8 cellular contexts compared by ENCODE assay signal in the genomic region with DNA sequence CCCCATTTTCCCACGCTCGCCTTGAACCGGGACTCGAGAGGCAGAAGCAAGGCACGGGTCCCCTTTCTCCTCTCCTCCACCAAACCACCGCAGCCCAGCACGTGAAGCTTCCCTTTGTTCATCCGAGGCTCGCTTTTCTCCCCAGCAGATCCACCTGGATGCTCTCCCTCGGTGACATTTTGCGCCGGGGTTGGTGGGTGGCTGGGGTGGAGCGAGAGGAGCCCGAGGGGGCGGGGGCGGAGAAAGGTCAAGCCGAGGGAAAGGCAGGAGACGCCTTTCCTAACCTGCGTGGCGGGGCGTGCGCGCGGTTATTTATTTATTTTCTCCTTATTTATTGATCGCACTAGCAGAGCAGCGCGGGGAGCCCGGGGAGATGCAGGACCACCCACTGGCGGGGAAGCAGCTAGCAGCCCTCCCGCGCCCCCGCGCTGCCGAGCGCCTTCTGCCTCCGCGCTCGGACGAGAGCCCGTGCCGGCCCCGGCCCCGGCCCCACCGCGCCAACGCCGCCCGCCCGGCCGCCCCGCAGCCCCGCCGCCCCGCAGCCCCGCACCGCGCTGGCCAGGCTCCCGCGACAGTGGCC. TPM values are rescaled to one million over a fixed set of nuclear protein-coding genes. Genes with fewer than 3 reads are reported as not detected.
DNase-seq lines count a peak whose midpoint lies in the region; ATAC-seq and TF ChIP-seq lines count a peak whose summit lies in the region.

A gene (plus strand): TSS at position 280 of the 580 bp plus-strand sequence.

- H3K27ac Mint-ChIP-seq in H9 = peak within 1 kb of the TSS; percentile 76 to 98 (median 93)
- no peak within 1 kb of the TSS for H3K27ac Mint-ChIP-seq in naive thymus-derived CD8-positive, alpha-beta T cell

- DNase-seq in H9 (peak; percentile 58), NCI-H1105 (lab: John Stamatoyannopoulos, UW) (peak; percentile 57), cerebellum (ENCODE audit: low spot score) (peak; percentile 69), medulla oblongata (ENCODE audit: extremely low spot score) (peak; percentile 25), NCI-H1436 treated with DMSO at 0.1 percent for 48 hours (lab: John Stamatoyannopoulos, UW) (no peak)
- no peak for DNase-seq in naive thymus-derived CD8-positive, alpha-beta T cell

- no peak within 1 kb of the TSS for H4K91ac ChIP-seq in H9 (ENCODE audit: insufficient read length, low read depth, low read length)

- no peak for TF ChIP-seq POLR2A in GM18505 (IDR thresholded peaks at IDR 0.05; ENCODE audit: borderline replicate concordance, extremely low read depth, insufficient read depth, insufficient read length)

- H3K36me3 Mint-ChIP-seq in H9 (ENCODE audit: insufficient read depth in 1 of 3, low read depth in 3 of 3) = peaks cover 9 to 11% (median 9%) of the 10 kb centered on the region in 3 experiments
- H3K36me3 Mint-ChIP-seq in naive thymus-derived CD8-positive, alpha-beta T cell = peaks cover 0 to 2% (median 0%) of the 10 kb centered on the region in 3 donors

- H4K20me1 ChIP-seq in H9 (ENCODE audit: control insufficient read depth, insufficient read depth, insufficient read length) = no peaks in the 10 kb centered on the region

- peaks cover 38 to 39% of the 10 kb centered on the region in 2 experiments for H3K4me1 Mint-ChIP-seq in H9
- peaks cover 0 to 5% (median 0%) of the 10 kb centered on the region in 4 donors for H3K4me1 Mint-ChIP-seq in naive thymus-derived CD8-positive, alpha-beta T cell

- H3K27me3 ChIP-seq in H9 (ENCODE audit: insufficient read depth, low read length) = no peaks in the 10 kb centered on the region; the same call in 1 of the 2 replicates

- H2BK15ac ChIP-seq in H9 (ENCODE audit: low read depth, low read length) = no peak within 1 kb of the TSS

- H3K23ac ChIP-seq in H9 (ENCODE audit: insufficient read length, low read depth, low read length) = no peak within 1 kb of the TSS

- H2BK5ac ChIP-seq in H9 (ENCODE audit: insufficient read length, low read length) = no peak within 1 kb of the TSS

- no peak within 1 kb of the TSS for H2BK12ac ChIP-seq in H9 (ENCODE audit: insufficient read length, low read depth, low read length)

- H4K8ac ChIP-seq in H9 (replicated peaks; ENCODE audit: insufficient read length, low read depth, low read length) = no peak within 1 kb of the TSS

- H3K36me3 ChIP-seq in urinary bladder (ENCODE audit: insufficient read depth) = no peaks in the 10 kb centered on the region

- peak within 1 kb of the TSS; percentile 84 for H3K4me2 ChIP-seq in H9 (ENCODE audit: insufficient read depth, insufficient read length, low read length)

- peaks cover 12% of the 10 kb centered on the region for H3K23me2 ChIP-seq in H9 (ENCODE audit: insufficient read length, low read depth, low read length, poor library complexity, severe bottlenecking)

- WGBS in H9 (ENCODE audit: extremely low coverage, insufficient read length, low lambda C conversion rate) = no CpG with 5 or more reads among the region's 59 CpGs
- WGBS in urinary bladder = under 1% methylated on average over 59 of the region's 59 CpGs

- no peak within 1 kb of the TSS for H2BK20ac ChIP-seq in H9 (ENCODE audit: low read depth, low read length, poor library complexity, severe bottlenecking)

- no peak for TF ChIP-seq CTCF in H9 (conservative IDR thresholded peaks at IDR 0.05)

- no peak within 1 kb of the TSS for H3K4ac ChIP-seq in H9 (ENCODE audit: low read depth, low read length)

- no peaks in the 10 kb centered on the region; a peak in 2 of 5 replicates for H3K9me3 Mint-ChIP-seq in H9
- H3K9me3 Mint-ChIP-seq in naive thymus-derived CD8-positive, alpha-beta T cell = peaks cover 0 to 9% (median 3%) of the 10 kb centered on the region in 9 donors

- H3K27ac ChIP-seq in H9 (ENCODE audit: insufficient read length, low read depth, low read length) = no peak within 1 kb of the TSS
- H3K27ac ChIP-seq in urinary bladder (ENCODE audit: low read depth) = no peak within 1 kb of the TSS

- H3K4me1 ChIP-seq in H9 (ENCODE audit: insufficient read depth, low read length) = no peaks in the 10 kb centered on the region
- H3K4me1 ChIP-seq in urinary bladder (ENCODE audit: insufficient read depth) = no peaks in the 10 kb centered on the region

- no peak within 1 kb of the TSS for H3K56ac ChIP-seq in H9 (ENCODE audit: insufficient read length, low read depth, low read length)

- H3K14ac ChIP-seq in H9 (ENCODE audit: insufficient read depth, low read length) = peak within 1 kb of the TSS; percentile 78; the same call in 1 of the 2 replicates

- POLR2A ChIA-PET in naive thymus-derived CD8-positive, alpha-beta T cell (lab: Charles Lee) = no interaction called here

- H3K4me3 ChIP-seq in urinary bladder (ENCODE audit: low read depth, low read length) = peak within 1 kb of the TSS; percentile 43

- peak within 1 kb of the TSS; percentile 96 to 100 for H3K4me3 Mint-ChIP-seq in H9
- H3K4me3 Mint-ChIP-seq in naive thymus-derived CD8-positive, alpha-beta T cell = peak within 1 kb of the TSS in 1 of 10 donors; percentile 20

- no peaks in the 10 kb centered on the region; the same call in 1 of the 2 replicates for H3K79me2 ChIP-seq in H9 (ENCODE audit: insufficient read depth, low read length)

- H3K18ac ChIP-seq in H9 (ENCODE audit: insufficient read length, low read depth, low read length) = peak within 1 kb of the TSS; percentile 37

- H3K79me1 ChIP-seq in H9 (ENCODE audit: insufficient read depth, low read depth, low read length, poor library complexity, severe bottlenecking) = no peaks in the 10 kb centered on the region

- peak within 1 kb of the TSS; percentile 61 for H3K9ac ChIP-seq in H9 (ENCODE audit: extremely low read depth, insufficient read length, low read length)

- no peaks in the 10 kb centered on the region for H3K9me3 ChIP-seq in H9 (ENCODE audit: control insufficient read depth, low read depth, low read length)

- ATAC-seq in GM18505 (IDR thresholded peaks at IDR 0.05; ENCODE audit: unreplicated experiment) = peak; percentile 37
- ATAC-seq in naive thymus-derived CD8-positive, alpha-beta T cell = no peak

- no peak within 1 kb of the TSS for H3T11ph ChIP-seq in H9 (ENCODE audit: low read length)

- H2AFZ ChIP-seq in H9 (ENCODE audit: low read length) = peak within 1 kb of the TSS; percentile 76

- no peak within 1 kb of the TSS for H4K5ac ChIP-seq in H9 (ENCODE audit: insufficient read length, low read depth, low read length)

- H3K27me3 Mint-ChIP-seq in H9 (ENCODE audit: low read depth) = peaks cover 22% of the 10 kb centered on the region
- peaks cover 11 to 38% (median 35%) of the 10 kb centered on the region in 5 donors for H3K27me3 Mint-ChIP-seq in naive thymus-derived CD8-positive, alpha-beta T cell

- no peak within 1 kb of the TSS for H2AK5ac ChIP-seq in H9 (ENCODE audit: insufficient read length, low read length)

- no peak within 1 kb of the TSS for H2BK120ac ChIP-seq in H9 (ENCODE audit: low read depth, low read length, poor library complexity, severe bottlenecking)

RNA-seq across cellular contexts. Expression of the gene that starts here (rescaled TPM):
- total RNA-seq in H9 (2021) = 6.4 TPM in 2 replicates
- total RNA-seq in cerebellum = 102 TPM
- 5.9 TPM for total RNA-seq in urinary bladder
- polyA plus RNA-seq in urinary bladder = 0.20 TPM
- not detected for total RNA-seq in naive thymus-derived CD8-positive, alpha-beta T cell
- polyA plus RNA-seq in naive thymus-derived CD8-positive, alpha-beta T cell = not detected

Comparison
In these comparisons a context has a peak if more than half of its experiments do, and no peak if none do; other contexts are left out.
1. RNA of the gene that starts here (total RNA-seq): 102 TPM in cerebellum (single experiment); 6.4 TPM in H9, 5.9 TPM in urinary bladder (single experiment) and not detected in naive thymus-derived CD8-positive, alpha-beta T cell; every median in the first group is over 10 times any median in the second.
2. DNase-seq: peak in H9 (single experiment), NCI-H1105 (single experiment), cerebellum (single experiment) and medulla oblongata (single experiment); none in naive thymus-derived CD8-positive, alpha-beta T cell (0 of 10) and NCI-H1436 treated with DMSO at 0.1 percent for 48 hours (single experiment).
3. H3K27ac Mint-ChIP-seq: peak in H9 (3 of 3); none in naive thymus-derived CD8-positive, alpha-beta T cell (0 of 10).